Comparison of ENCODE assay signal across 8 cellular contexts in the genomic region with DNA sequence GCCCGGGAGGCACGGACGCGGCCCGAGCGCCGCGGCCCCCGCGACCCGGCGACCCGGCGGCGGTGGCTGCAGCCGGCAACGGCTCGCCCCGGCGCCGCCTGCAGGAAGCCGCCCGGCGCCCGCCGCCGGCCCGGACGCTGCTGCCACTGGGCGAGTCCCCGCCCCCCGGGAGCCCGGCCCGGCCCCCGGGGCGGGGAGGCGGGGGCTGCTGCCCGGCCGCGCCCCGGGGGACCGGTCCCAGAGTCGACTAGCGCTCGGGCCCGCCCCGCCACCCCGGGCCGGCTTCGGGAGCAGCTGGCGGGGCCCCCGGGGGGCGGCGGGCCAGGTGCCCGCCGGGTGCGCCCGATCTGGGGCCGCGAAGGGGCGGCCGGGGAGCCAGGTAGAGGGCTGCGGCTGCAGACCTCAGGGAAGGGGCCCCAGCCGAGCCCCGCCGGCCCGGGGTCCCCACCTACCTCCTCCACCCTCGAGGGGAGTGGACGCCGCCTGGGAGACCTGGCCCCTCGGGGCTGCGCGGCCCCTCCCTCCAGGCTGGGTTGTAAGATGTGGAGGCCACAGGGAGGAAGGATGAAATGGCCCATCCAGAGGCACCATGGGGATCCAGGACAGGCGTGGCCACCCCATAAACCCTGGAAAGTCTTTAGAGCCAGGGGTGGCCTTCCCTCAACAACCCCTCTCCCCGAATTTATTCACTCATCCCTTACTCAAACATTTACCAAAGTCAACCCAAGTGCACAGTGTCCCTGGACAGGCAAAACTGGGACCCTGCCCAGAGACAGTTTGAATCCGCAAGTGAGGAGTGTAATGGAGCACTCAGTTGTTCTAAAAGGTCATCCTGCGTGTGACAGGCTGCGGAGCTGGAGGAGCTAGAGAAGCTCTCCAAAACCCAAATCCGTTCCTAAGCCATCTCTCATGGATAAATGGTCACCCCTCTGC. TPM values are rescaled to one million over a fixed set of nuclear protein-coding genes. Genes with fewer than 3 reads are reported as not detected.
DNase-seq lines count a peak whose midpoint lies in the region; ATAC-seq and TF ChIP-seq lines count a peak whose summit lies in the region.

A gene with protein sequence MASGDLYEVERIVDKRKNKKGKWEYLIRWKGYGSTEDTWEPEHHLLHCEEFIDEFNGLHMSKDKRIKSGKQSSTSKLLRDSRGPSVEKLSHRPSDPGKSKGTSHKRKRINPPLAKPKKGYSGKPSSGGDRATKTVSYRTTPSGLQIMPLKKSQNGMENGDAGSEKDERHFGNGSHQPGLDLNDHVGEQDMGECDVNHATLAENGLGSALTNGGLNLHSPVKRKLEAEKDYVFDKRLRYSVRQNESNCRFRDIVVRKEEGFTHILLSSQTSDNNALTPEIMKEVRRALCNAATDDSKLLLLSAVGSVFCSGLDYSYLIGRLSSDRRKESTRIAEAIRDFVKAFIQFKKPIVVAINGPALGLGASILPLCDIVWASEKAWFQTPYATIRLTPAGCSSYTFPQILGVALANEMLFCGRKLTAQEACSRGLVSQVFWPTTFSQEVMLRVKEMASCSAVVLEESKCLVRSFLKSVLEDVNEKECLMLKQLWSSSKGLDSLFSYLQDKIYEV (minus strand): TSS at position 148 of the 933 bp plus-strand sequence. CDS start 425 bp downstream, outside the sequence.

- H3K36me3 ChIP-seq in sigmoid colon = no peaks in the 10 kb centered on the region

- H3K27me3 ChIP-seq in right cardiac atrium (ENCODE audit: control insufficient read depth, insufficient read depth) (no peaks in the 10 kb centered on the region), sigmoid colon (no peaks in the 10 kb centered on the region)

- no peak for TF ChIP-seq POLR2A in sigmoid colon (IDR thresholded peaks at IDR 0.05)

- WGBS in right cardiac atrium = 4% methylated on average over 79 of the region's 79 CpGs
- 4 to 5% methylated on average over 79 of the region's 79 CpGs for WGBS in sigmoid colon, 2 donors

- intact Hi-C loops in right cardiac atrium (cut with DNase I) = no loop called here
- intact Hi-C loops in sigmoid colon (cut with DNase I) = no loop called here

- no peak within 1 kb of the TSS for H3K27ac ChIP-seq in RWPE1
- H3K27ac ChIP-seq in right cardiac atrium (ENCODE audit: low read length) = no peak within 1 kb of the TSS
- H3K27ac ChIP-seq in sigmoid colon = no peak within 1 kb of the TSS

- H3K4me3 ChIP-seq in right cardiac atrium (ENCODE audit: low read length) (peak within 1 kb of the TSS; percentile 53), sigmoid colon (peak within 1 kb of the TSS; percentile 51 to 64 (median 60))

- CTCF ChIA-PET in RWPE1 (lab: Yijun Ruan, JAX) = no interaction called here

- H3K9me3 ChIP-seq in right cardiac atrium (ENCODE audit: control insufficient read depth, low read length) = no peaks in the 10 kb centered on the region
- H3K9me3 ChIP-seq in sigmoid colon = no peaks in the 10 kb centered on the region

- H3K4me1 ChIP-seq in right cardiac atrium (ENCODE audit: control insufficient read depth, insufficient read depth, low read length) (no peaks in the 10 kb centered on the region), sigmoid colon (peaks cover 0 to 6% (median 5%) of the 10 kb centered on the region in 4 donors)

- TF ChIP-seq CTCF in RWPE1 (conservative IDR thresholded peaks at IDR 0.05; ENCODE audit: low read depth) (no peak), sigmoid colon (IDR thresholded peaks at IDR 0.05) (no peak)

- ATAC-seq in GM18502 (IDR thresholded peaks at IDR 0.05; ENCODE audit: poor library complexity, unreplicated experiment) (peak; percentile 76), HG02678 (IDR thresholded peaks at IDR 0.05; ENCODE audit: unreplicated experiment) (peak; percentile 85), right cardiac atrium (peak; percentile 88 to 89)

- no peak for TF ChIP-seq EP300 in sigmoid colon (IDR thresholded peaks at IDR 0.05)

- peak; percentile 20 for DNase-seq in RWPE1 (ENCODE audit: low spot score)
- peak; percentile 1 for DNase-seq in activated naive CD8-positive, alpha-beta T cell treated with anti-CD3 and anti-CD28 coated beads, Interleukin-2, amount 50 U/mL, for 16 hours (ENCODE audit: low read depth, low spot score)
- DNase-seq in right cardiac atrium = peak; percentile 55 to 82 (median 76)
- DNase-seq in sigmoid colon = no peak
- DNase-seq in OCI-M1 (lab: John Stamatoyannopoulos, UW) = no peak
- DNase-seq in A172 (ENCODE audit: low spot score) = no peak

- POLR2A ChIA-PET in RWPE1 (lab: Yijun Ruan, JAX; ENCODE audit: low non-redundant PET) = no interaction called here

RNA-seq across cellular contexts. Expression of the gene that starts here (rescaled TPM):
- 1 to 10 TPM; 3.2 to 5.1 (median 4.2) TPM for total RNA-seq in right cardiac atrium
- polyA plus RNA-seq in right cardiac atrium = 0.77 TPM
- total RNA-seq in sigmoid colon = 1 to 10 TPM; 2.5 to 8.8 (median 3.5) TPM
- polyA plus RNA-seq in sigmoid colon = 1 to 10 TPM; 1.2 to 1.9 (median 1.2) TPM
- total RNA-seq in A172 (2014; rRNA removed; shearing (Covaris generic)) = 4.8 and 6.3 TPM in 2 replicates

Comparison
In these comparisons a context has a peak if more than half of its experiments do, and no peak if none do; other contexts are left out.
1. DNase-seq: peak in RWPE1 (single experiment), activated naive CD8-positive, alpha-beta T cell treated with anti-CD3 and anti-CD28 coated beads, Interleukin-2, amount 50 U/mL, for 16 hours (single experiment) and right cardiac atrium (3 of 3); none in sigmoid colon (single experiment), OCI-M1 (single experiment) and A172 (single experiment).
2. Peak in every context shown above with its lines, with median percentiles within 50 percentile points of each other: ATAC-seq.